ENCODE assay signal across 3 cellular contexts in the genomic region with DNA sequence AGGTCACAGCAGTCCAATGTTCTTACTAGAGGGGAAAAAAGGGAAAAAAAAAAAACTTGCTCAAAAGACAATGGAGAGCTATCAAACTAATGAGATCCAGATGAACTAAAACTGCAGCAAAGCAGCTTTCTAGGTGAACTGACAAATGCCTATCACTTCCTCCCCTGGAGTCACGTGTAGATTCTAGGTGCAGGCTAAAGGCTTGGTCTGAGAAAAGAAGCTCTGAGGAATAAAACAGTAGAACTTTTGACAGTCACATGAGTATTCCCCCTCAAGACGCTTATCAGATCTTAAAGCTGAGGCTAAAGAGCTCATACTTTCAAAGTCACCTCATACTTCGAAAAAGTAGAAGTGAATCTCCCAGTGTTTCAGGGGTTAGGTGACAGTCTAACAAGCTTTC.
TF ChIP-seq lines count a peak whose summit lies in the region.

No MANE protein-coding gene starts in this region.

TF ChIP-seq in SK-N-SH, 30 proteins besides CTCF, POLR2A, EP300 and RAD21:
- no peak for TF ChIP-seq TEAD4 (IDR thresholded peaks at IDR 0.05; ENCODE audit: borderline replicate concordance, insufficient read depth)
- no peak for TF ChIP-seq FOXM1 (IDR thresholded peaks at IDR 0.05; ENCODE audit: low read depth)
- TF ChIP-seq FOSL2 (IDR thresholded peaks at IDR 0.05; ENCODE audit: borderline replicate concordance, low read depth), result no peak
- TF ChIP-seq FOXJ3 (CRISPR knock-in tag; IDR thresholded peaks at IDR 0.05), result no peak
- TF ChIP-seq TCF12 (IDR thresholded peaks at IDR 0.05), result 0 out of 2 replicates have a peak, but pooled peaks have one; percentile 10
- no peak for TF ChIP-seq YY1 (IDR thresholded peaks at IDR 0.05; ENCODE audit: low read depth)

TF ChIP-seq in SK-N-SH treated with all-trans-retinoic acid at 6 μM for 48 hours, 23 proteins besides CTCF, POLR2A, EP300 and RAD21 (continued from another document):
- TF ChIP-seq OSR1 (CRISPR knock-in tag; IDR thresholded peaks at IDR 0.05) (no peak), ARNTL (CRISPR knock-in tag; IDR thresholded peaks at IDR 0.05; ENCODE audit: borderline replicate concordance, low read depth) (no peak), SNAI2 (CRISPR knock-in tag; IDR thresholded peaks at IDR 0.05) (no peak), ESRRG (CRISPR knock-in tag; IDR thresholded peaks at IDR 0.05) (no peak), ZNF8 (CRISPR knock-in tag; IDR thresholded peaks at IDR 0.05) (no peak), TCF4 (CRISPR knock-in tag; IDR thresholded peaks at IDR 0.05; ENCODE audit: borderline replicate concordance) (no peak), GLIS3 (CRISPR knock-in tag; IDR thresholded peaks at IDR 0.05) (no peak)
- TF ChIP-seq, protein P1, sequence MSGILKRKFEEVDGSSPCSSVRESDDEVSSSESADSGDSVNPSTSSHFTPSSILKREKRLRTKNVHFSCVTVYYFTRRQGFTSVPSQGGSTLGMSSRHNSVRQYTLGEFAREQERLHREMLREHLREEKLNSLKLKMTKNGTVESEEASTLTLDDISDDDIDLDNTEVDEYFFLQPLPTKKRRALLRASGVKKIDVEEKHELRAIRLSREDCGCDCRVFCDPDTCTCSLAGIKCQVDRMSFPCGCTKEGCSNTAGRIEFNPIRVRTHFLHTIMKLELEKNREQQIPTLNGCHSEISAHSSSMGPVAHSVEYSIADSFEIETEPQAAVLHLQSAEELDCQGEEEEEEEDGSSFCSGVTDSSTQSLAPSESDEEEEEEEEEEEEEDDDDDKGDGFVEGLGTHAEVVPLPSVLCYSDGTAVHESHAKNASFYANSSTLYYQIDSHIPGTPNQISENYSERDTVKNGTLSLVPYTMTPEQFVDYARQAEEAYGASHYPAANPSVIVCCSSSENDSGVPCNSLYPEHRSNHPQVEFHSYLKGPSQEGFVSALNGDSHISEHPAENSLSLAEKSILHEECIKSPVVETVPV (CRISPR knock-in tag; IDR thresholded peaks at IDR 0.05), result no peak
- TF ChIP-seq, protein P2, sequence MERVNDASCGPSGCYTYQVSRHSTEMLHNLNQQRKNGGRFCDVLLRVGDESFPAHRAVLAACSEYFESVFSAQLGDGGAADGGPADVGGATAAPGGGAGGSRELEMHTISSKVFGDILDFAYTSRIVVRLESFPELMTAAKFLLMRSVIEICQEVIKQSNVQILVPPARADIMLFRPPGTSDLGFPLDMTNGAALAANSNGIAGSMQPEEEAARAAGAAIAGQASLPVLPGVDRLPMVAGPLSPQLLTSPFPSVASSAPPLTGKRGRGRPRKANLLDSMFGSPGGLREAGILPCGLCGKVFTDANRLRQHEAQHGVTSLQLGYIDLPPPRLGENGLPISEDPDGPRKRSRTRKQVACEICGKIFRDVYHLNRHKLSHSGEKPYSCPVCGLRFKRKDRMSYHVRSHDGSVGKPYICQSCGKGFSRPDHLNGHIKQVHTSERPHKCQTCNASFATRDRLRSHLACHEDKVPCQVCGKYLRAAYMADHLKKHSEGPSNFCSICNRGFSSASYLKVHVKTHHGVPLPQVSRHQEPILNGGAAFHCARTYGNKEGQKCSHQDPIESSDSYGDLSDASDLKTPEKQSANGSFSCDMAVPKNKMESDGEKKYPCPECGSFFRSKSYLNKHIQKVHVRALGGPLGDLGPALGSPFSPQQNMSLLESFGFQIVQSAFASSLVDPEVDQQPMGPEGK (CRISPR knock-in tag; IDR thresholded peaks at IDR 0.05; ENCODE audit: borderline replicate concordance), result no peak

TF ChIP-seq in WTC11, 78 proteins besides CTCF, POLR2A, EP300 and RAD21:
- no peak for TF ChIP-seq ESRRA (CRISPR knock-in tag; IDR thresholded peaks at IDR 0.05; ENCODE audit: borderline replicate concordance)
- no peak for TF ChIP-seq ZNF671 (CRISPR knock-in tag; IDR thresholded peaks at IDR 0.05)
- TF ChIP-seq, protein P3, sequence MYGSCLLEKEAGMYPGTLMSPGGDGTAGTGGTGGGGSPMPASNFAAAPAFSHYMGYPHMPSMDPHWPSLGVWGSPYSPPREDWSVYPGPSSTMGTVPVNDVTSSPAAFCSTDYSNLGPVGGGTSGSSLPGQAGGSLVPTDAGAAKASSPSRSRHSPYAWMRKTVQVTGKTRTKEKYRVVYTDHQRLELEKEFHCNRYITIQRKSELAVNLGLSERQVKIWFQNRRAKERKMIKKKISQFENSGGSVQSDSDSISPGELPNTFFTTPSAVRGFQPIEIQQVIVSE (CRISPR knock-in tag; IDR thresholded peaks at IDR 0.05; ENCODE audit: borderline replicate concordance), result no peak
- TF ChIP-seq, protein P4, sequence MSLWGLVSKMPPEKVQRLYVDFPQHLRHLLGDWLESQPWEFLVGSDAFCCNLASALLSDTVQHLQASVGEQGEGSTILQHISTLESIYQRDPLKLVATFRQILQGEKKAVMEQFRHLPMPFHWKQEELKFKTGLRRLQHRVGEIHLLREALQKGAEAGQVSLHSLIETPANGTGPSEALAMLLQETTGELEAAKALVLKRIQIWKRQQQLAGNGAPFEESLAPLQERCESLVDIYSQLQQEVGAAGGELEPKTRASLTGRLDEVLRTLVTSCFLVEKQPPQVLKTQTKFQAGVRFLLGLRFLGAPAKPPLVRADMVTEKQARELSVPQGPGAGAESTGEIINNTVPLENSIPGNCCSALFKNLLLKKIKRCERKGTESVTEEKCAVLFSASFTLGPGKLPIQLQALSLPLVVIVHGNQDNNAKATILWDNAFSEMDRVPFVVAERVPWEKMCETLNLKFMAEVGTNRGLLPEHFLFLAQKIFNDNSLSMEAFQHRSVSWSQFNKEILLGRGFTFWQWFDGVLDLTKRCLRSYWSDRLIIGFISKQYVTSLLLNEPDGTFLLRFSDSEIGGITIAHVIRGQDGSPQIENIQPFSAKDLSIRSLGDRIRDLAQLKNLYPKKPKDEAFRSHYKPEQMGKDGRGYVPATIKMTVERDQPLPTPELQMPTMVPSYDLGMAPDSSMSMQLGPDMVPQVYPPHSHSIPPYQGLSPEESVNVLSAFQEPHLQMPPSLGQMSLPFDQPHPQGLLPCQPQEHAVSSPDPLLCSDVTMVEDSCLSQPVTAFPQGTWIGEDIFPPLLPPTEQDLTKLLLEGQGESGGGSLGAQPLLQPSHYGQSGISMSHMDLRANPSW (CRISPR knock-in tag; conservative IDR thresholded peaks at IDR 0.05; ENCODE audit: low read depth), result no peak
